In the genomic region with DNA sequence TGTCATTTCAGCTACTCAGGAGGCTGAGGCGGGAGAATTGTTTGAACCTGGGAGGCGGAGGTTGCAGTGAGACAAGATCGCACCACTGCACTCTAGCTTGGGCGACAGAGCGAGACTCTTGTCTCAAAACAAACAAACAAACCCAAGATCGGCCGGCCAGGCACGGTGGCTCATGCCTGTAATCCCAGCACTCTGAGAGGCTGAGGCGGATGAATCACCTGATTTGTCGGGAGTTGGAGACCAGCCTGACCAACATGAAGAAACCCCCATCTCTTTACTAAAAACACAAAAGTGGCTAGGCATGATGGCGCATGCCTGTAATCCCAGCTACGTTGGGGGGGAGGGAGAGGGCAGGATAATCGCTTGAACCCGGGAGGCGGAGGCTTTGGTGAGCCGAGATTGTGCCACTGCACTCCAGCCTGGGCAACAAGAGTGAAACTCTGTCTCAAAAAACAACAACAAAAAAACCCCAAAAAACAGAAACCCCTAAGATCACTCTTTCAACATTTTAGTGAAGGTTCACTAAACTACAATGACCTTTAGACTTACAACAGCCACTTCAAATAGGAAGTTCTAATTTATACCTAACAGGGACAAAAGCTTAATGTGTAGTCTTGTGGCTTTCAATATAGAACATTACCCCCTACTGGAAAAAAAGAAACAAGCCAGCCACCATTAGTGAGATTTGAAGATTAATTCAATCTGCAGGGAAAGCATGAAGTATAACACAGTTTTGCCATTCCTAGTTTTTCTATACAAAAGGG, we compare ENCODE assay signal across 12 cellular contexts. TPM values are rescaled to one million over a fixed set of nuclear protein-coding genes. Genes with fewer than 3 reads are reported as not detected.
DNase-seq lines count a peak whose midpoint lies in the region; ATAC-seq and TF ChIP-seq lines count a peak whose summit lies in the region.
"Had no signal": no experiment of that assay in that cellular context is flagged by ENCODE, and none has a peak within 500 bp of the region (broad histone marks: within the 10 kb centered on the region; RNA-seq: fewer than 3 reads in every experiment).

No MANE protein-coding gene starts in this region.

- H3K4me3 Mint-ChIP-seq in CD14-positive monocyte = no peak overlapping the region
- H3K4me3 Mint-ChIP-seq in activated naive CD8-positive, alpha-beta T cell treated with anti-CD3 and anti-CD28 coated beads for 36 hours = no peak overlapping the region

- H3K4me1 ChIP-seq in lower lobe of right lung = peaks cover under 1% of the 10 kb centered on the region

- intact Hi-C loops in CD14-positive monocyte (cut with micrococcal nuclease) = no loop called here
- intact Hi-C loops in lower lobe of right lung (cut with DNase I) = no loop called here

- H3K4me1 Mint-ChIP-seq in CD14-positive monocyte = no peaks in the 10 kb centered on the region
- H3K4me1 Mint-ChIP-seq in activated naive CD8-positive, alpha-beta T cell treated with anti-CD3 and anti-CD28 coated beads for 36 hours = peaks cover 68% of the 10 kb centered on the region

- DNase-seq in CD14-positive monocyte (ENCODE audit: low spot score) (no peak), HK-2 (ENCODE audit: unreplicated experiment) (peak; percentile 76), kidney glomerular epithelial cell (lab: John Stamatoyannopoulos, UW) (peak; percentile 66), caudate nucleus (lab: John Stamatoyannopoulos, UW) (no peak), activated gamma-delta T cell (lab: John Stamatoyannopoulos, UW) (no peak), lower lobe of right lung (no peak), HT-29 (ENCODE audit: low spot score) (no peak)
- DNase-seq in activated naive CD8-positive, alpha-beta T cell treated with anti-CD3 and anti-CD28 coated beads for 36 hours = no peak
- DNase-seq: left colon, NCI-H2227 treated with DMSO at 0.1 percent for 48 hours, posterior cingulate gyrus, SHP77 had no signal

- H3K36me3 ChIP-seq in lower lobe of right lung = peaks cover 100% of the 10 kb centered on the region

- no peaks in the 10 kb centered on the region for H3K9me3 Mint-ChIP-seq in CD14-positive monocyte
- no peaks in the 10 kb centered on the region for H3K9me3 Mint-ChIP-seq in activated naive CD8-positive, alpha-beta T cell treated with anti-CD3 and anti-CD28 coated beads for 36 hours

- no peak for ATAC-seq in lower lobe of right lung
- ATAC-seq: left colon had no signal

- H3K27me3 ChIP-seq in lower lobe of right lung (ENCODE audit: low read depth) = no peaks in the 10 kb centered on the region

- H3K4me3 ChIP-seq in lower lobe of right lung = no peak overlapping the region

- peak overlapping the region in 4 of 7 donors; percentile 12 to 54 (median 30) for H3K27ac Mint-ChIP-seq in CD14-positive monocyte
- H3K27ac Mint-ChIP-seq in activated naive CD8-positive, alpha-beta T cell treated with anti-CD3 and anti-CD28 coated beads for 36 hours = peak overlapping the region; percentile 47

- no peaks in the 10 kb centered on the region for H3K27me3 Mint-ChIP-seq in CD14-positive monocyte (ENCODE audit: low read depth in 3 of 3)
- no peaks in the 10 kb centered on the region for H3K27me3 Mint-ChIP-seq in activated naive CD8-positive, alpha-beta T cell treated with anti-CD3 and anti-CD28 coated beads for 36 hours

- H3K27ac ChIP-seq in caudate nucleus (ENCODE audit: low read depth, low read length) (no peak overlapping the region), lower lobe of right lung (no peak overlapping the region)

- H3K9me3 ChIP-seq in lower lobe of right lung = no peaks in the 10 kb centered on the region

- TF ChIP-seq CTCF in CD14-positive monocyte (IDR thresholded peaks at IDR 0.05) (peak; percentile 7), lower lobe of right lung (IDR thresholded peaks at IDR 0.05) (no peak)

- H3K36me3 Mint-ChIP-seq in CD14-positive monocyte = peaks cover 84 to 98% of the 10 kb centered on the region in 2 donors
- peaks cover 70% of the 10 kb centered on the region for H3K36me3 Mint-ChIP-seq in activated naive CD8-positive, alpha-beta T cell treated with anti-CD3 and anti-CD28 coated beads for 36 hours

RNA-seq across cellular contexts. Expression of a gene that starts 7.0 kb away (rescaled TPM):
- 10 to 100 TPM; 67.8 to 82.4 TPM for polyA plus RNA-seq in CD14-positive monocyte
- total RNA-seq in activated naive CD8-positive, alpha-beta T cell treated with anti-CD3 and anti-CD28 coated beads for 36 hours = 100 to 1,000 TPM; 578 to 584 TPM
- total RNA-seq in lower lobe of right lung = 148 TPM
- 300 and 305 TPM in 2 replicates for total RNA-seq in HT-29 (2014; rRNA removed; shearing (Covaris generic))

RNA-seq across cellular contexts. Expression of a gene that starts 25.2 kb away (rescaled TPM):
- polyA plus RNA-seq in CD14-positive monocyte = 10 to 100 TPM; 61.6 to 71.4 TPM
- 100 to 1,000 TPM; 256 TPM for total RNA-seq in activated naive CD8-positive, alpha-beta T cell treated with anti-CD3 and anti-CD28 coated beads for 36 hours
- total RNA-seq in lower lobe of right lung = 90.7 TPM
- total RNA-seq in HT-29 (2014; rRNA removed; shearing (Covaris generic)) = 75.0 and 81.0 TPM in 2 replicates

Comparison
In these comparisons a context has a peak if more than half of its experiments do, and no peak if none do; other contexts are left out.
1. DNase-seq: peak in HK-2 (single experiment) and kidney glomerular epithelial cell (single experiment); none in CD14-positive monocyte (single experiment), activated naive CD8-positive, alpha-beta T cell treated with anti-CD3 and anti-CD28 coated beads for 36 hours (single experiment), caudate nucleus (0 of 61), activated gamma-delta T cell (single experiment), lower lobe of right lung (single experiment) and HT-29 (single experiment).